ENCODE assay signal across 24 cellular contexts in the genomic region with DNA sequence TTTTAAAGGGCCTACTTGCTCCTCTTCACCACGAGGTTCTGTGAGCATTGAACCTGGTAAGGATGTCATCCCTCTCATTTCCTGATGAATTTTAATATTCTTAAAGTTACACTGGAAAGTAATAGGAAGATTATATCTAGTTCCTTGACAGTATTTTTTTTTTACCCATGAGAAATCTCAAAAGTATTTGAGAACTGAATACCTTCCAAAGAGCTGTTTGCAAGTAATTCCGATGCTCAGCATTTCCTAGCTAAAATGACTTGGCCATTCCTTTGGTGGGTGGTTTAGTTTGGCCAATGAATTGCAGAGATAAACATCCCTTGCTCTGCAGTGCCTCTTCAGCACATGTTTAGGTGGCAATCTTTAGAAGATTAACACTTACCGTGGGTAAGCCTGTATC.
A peak's percentile ranks its signal among the peaks of the same experiment; 100 is the strongest.
DNase-seq lines count a peak whose midpoint lies in the region; ATAC-seq and TF ChIP-seq lines count a peak whose summit lies in the region.
"Had no signal": no experiment of that assay in that cellular context is flagged by ENCODE, and none has a peak within 500 bp of the region (broad histone marks: within the 10 kb centered on the region; RNA-seq: fewer than 3 reads in every experiment).

No MANE protein-coding gene starts in this region.

- no peaks in the 10 kb centered on the region for H4K20me1 ChIP-seq in GM23248 (ENCODE audit: insufficient read depth)

- H3K27ac Mint-ChIP-seq in activated CD4-positive, alpha-beta T cell treated with anti-CD3 and anti-CD28 coated beads, Interleukin-2, amount 10 ng/mL, durations not matched to agents 7 days and 5 days: no peak overlapping the region
- no peak overlapping the region for H3K27ac Mint-ChIP-seq in stimulated activated naive B cell treated with anti-CD40 and anti-IgM and Interleukin-4, amounts not matched to agents 10 μg/mL and 1 μg/mL and 100 μg/mL, for 72 hours

- H3K4me1 Mint-ChIP-seq in activated CD4-positive, alpha-beta T cell treated with anti-CD3 and anti-CD28 coated beads, Interleukin-2, amount 10 ng/mL, durations not matched to agents 7 days and 5 days: no peaks in the 10 kb centered on the region
- H3K4me1 Mint-ChIP-seq in stimulated activated naive B cell treated with anti-CD40 and anti-IgM and Interleukin-4, amounts not matched to agents 10 μg/mL and 1 μg/mL and 100 μg/mL, for 72 hours: no peaks in the 10 kb centered on the region

- WGBS in GM23248 (ENCODE audit: low coverage in 1 of 2, low lambda C conversion rate in 2 of 2, missing lambda C conversion rate in 2 of 2), 2 experiments: 0% methylated on average over 3 of the region's 3 CpGs

- POLR2A ChIA-PET in BJ (lab: Charles Lee): interaction anchor here (0.7 kb wide), 2 partner anchors 14 to 524 kb away, joined by 3 to 4 read pairs; no protein-coding TSS in a partner anchor
- POLR2A ChIA-PET in activated CD4-positive, alpha-beta T cell treated with anti-CD3 and anti-CD28 coated beads, Interleukin-2, amount 10 ng/mL, durations not matched to agents 7 days and 5 days (lab: Charles Lee): no interaction called here

- no peak overlapping the region for H3K9ac ChIP-seq in GM23248
- H3K9ac ChIP-seq in rectal smooth muscle tissue (ENCODE audit: low read length): no peak overlapping the region

- peaks cover 10% of the 10 kb centered on the region; the same call in 1 of the 2 replicates for H3K4me1 ChIP-seq in GM23248 (ENCODE audit: insufficient read depth)
- no peaks in the 10 kb centered on the region for H3K4me1 ChIP-seq in rectal smooth muscle tissue (ENCODE audit: control insufficient read depth, insufficient read depth, low read length)
- H3K4me1 ChIP-seq: A549 had no signal

- H3K36me3 Mint-ChIP-seq in activated CD4-positive, alpha-beta T cell treated with anti-CD3 and anti-CD28 coated beads, Interleukin-2, amount 10 ng/mL, durations not matched to agents 7 days and 5 days (ENCODE audit: low read depth): no peaks in the 10 kb centered on the region
- H3K36me3 Mint-ChIP-seq in stimulated activated naive B cell treated with anti-CD40 and anti-IgM and Interleukin-4, amounts not matched to agents 10 μg/mL and 1 μg/mL and 100 μg/mL, for 72 hours: no peaks in the 10 kb centered on the region

- H3K9me2 ChIP-seq in GM23248 (ENCODE audit: insufficient read depth): no peaks in the 10 kb centered on the region

- in situ Hi-C loops in GM23248 (cut with MboI): no loop called here

- H3K27me3 ChIP-seq in BJ (ENCODE audit: control insufficient read depth, insufficient read depth, low read length) (no peaks in the 10 kb centered on the region), GM23248 (replicated peaks; ENCODE audit: insufficient read depth) (no peaks in the 10 kb centered on the region), rectal smooth muscle tissue (ENCODE audit: control insufficient read depth, insufficient read depth, low read length) (no peaks in the 10 kb centered on the region)

- no peak overlapping the region for H3K4me2 ChIP-seq in GM23248 (ENCODE audit: unreplicated experiment)
- H3K4me2 ChIP-seq: A549 had no signal

- no peaks in the 10 kb centered on the region for H3K9me3 Mint-ChIP-seq in activated CD4-positive, alpha-beta T cell treated with anti-CD3 and anti-CD28 coated beads, Interleukin-2, amount 10 ng/mL, durations not matched to agents 7 days and 5 days
- no peaks in the 10 kb centered on the region for H3K9me3 Mint-ChIP-seq in stimulated activated naive B cell treated with anti-CD40 and anti-IgM and Interleukin-4, amounts not matched to agents 10 μg/mL and 1 μg/mL and 100 μg/mL, for 72 hours

- DNase-seq in BJ (ENCODE audit: low read depth) (peak; percentile 30), GM23248 (peak; percentile 75), fibroblast of mammary gland (ENCODE audit: low read depth) (peak; percentile 4), NCI-H1694 (lab: John Stamatoyannopoulos, UW) (no peak)
- DNase-seq in activated CD4-positive, alpha-beta T cell treated with anti-CD3 and anti-CD28 coated beads, Interleukin-2, amount 10 ng/mL, durations not matched to agents 7 days and 5 days: no peak
- no peak for DNase-seq in effector CD4-positive, alpha-beta T cell
- no peak for DNase-seq in stimulated activated naive B cell treated with anti-CD40 and anti-IgM and Interleukin-4, amounts not matched to agents 10 μg/mL and 1 μg/mL and 100 μg/mL, for 72 hours
- DNase-seq: AML-193, DMS53, KBM-7, MM.1S, NCI-H1092, NCI-H1436, NCI-H1930, NCI-H2227 treated with DMSO at 0.1 percent for 48 hours, NCI-H510A, NCI-H748 treated with DMSO at 0.1 percent for 48 hours, SHP77 treated with DMSO at 0.1 percent for 48 hours, SW 1271 had no signal

- TF ChIP-seq CTCF in BJ (IDR thresholded peaks at IDR 0.05; ENCODE audit: insufficient read depth, low read depth, low read length) (no peak), fibroblast of mammary gland (conservative IDR thresholded peaks at IDR 0.05; ENCODE audit: control insufficient read depth, insufficient read depth, low read depth, low read length) (no peak)

- H3K27ac ChIP-seq in GM23248 (peak overlapping the region; percentile 27; the same call in 1 of the 2 replicates), rectal smooth muscle tissue (ENCODE audit: low read depth, low read length) (peak overlapping the region; percentile 37)
- H3K27ac ChIP-seq: A549, C4-2B, RWPE1, SK-N-MC had no signal

- no peaks in the 10 kb centered on the region for H3K27me3 Mint-ChIP-seq in activated CD4-positive, alpha-beta T cell treated with anti-CD3 and anti-CD28 coated beads, Interleukin-2, amount 10 ng/mL, durations not matched to agents 7 days and 5 days
- H3K27me3 Mint-ChIP-seq in stimulated activated naive B cell treated with anti-CD40 and anti-IgM and Interleukin-4, amounts not matched to agents 10 μg/mL and 1 μg/mL and 100 μg/mL, for 72 hours: no peaks in the 10 kb centered on the region

- CTCF ChIA-PET in BJ (lab: Yijun Ruan, JAX): interaction anchor here (0.6 kb wide), 1 partner anchor 71 kb away, joined by 3 read pairs; no protein-coding TSS in a partner anchor
- CTCF ChIA-PET in activated CD4-positive, alpha-beta T cell treated with anti-CD3 and anti-CD28 coated beads, Interleukin-2, amount 10 ng/mL, durations not matched to agents 7 days and 5 days (lab: Charles Lee): no interaction called here

- H3K9me3 ChIP-seq in GM23248 (ENCODE audit: low read depth): no peaks in the 10 kb centered on the region
- H3K9me3 ChIP-seq: A549 had no signal

- H3K4me3 ChIP-seq in BJ (ENCODE audit: low read depth, low read length) (no peak overlapping the region), GM23248 (no peak overlapping the region), fibroblast of mammary gland (ENCODE audit: control insufficient read depth, low read depth, low read length) (no peak overlapping the region), rectal smooth muscle tissue (ENCODE audit: low read length) (no peak overlapping the region)
- H3K4me3 ChIP-seq: A549, SK-N-MC had no signal

- H3K79me2 ChIP-seq in GM23248 (ENCODE audit: insufficient read depth): no peaks in the 10 kb centered on the region

- no peak for ATAC-seq in stimulated activated naive B cell treated with anti-CD40 and anti-IgM and Interleukin-4, amounts not matched to agents 10 μg/mL and 1 μg/mL and 100 μg/mL, for 72 hours (replicated peaks)
- ATAC-seq: A549 had no signal

- H3F3A ChIP-seq in GM23248 (ENCODE audit: insufficient read depth): no peaks in the 10 kb centered on the region; the same call in none of the 2 replicates

- H3K36me3 ChIP-seq in BJ (ENCODE audit: control insufficient read depth, insufficient read depth, low read length) (no peaks in the 10 kb centered on the region), GM23248 (ENCODE audit: low read depth) (no peaks in the 10 kb centered on the region), rectal smooth muscle tissue (ENCODE audit: control insufficient read depth, insufficient read depth, low read length) (no peaks in the 10 kb centered on the region)

- H3K4me3 Mint-ChIP-seq in activated CD4-positive, alpha-beta T cell treated with anti-CD3 and anti-CD28 coated beads, Interleukin-2, amount 10 ng/mL, durations not matched to agents 7 days and 5 days: no peak overlapping the region
- H3K4me3 Mint-ChIP-seq in stimulated activated naive B cell treated with anti-CD40 and anti-IgM and Interleukin-4, amounts not matched to agents 10 μg/mL and 1 μg/mL and 100 μg/mL, for 72 hours: no peak overlapping the region

- no peak overlapping the region for H2AFZ ChIP-seq in GM23248

Comparison
In these comparisons a context has a peak if more than half of its experiments do, and no peak if none do; other contexts are left out.
1. DNase-seq: peak in BJ (single experiment), GM23248 (single experiment) and fibroblast of mammary gland (single experiment); none in activated CD4-positive, alpha-beta T cell treated with anti-CD3 and anti-CD28 coated beads, Interleukin-2, amount 10 ng/mL, durations not matched to agents 7 days and 5 days (single experiment), effector CD4-positive, alpha-beta T cell (single experiment), NCI-H1694 (single experiment) and stimulated activated naive B cell treated with anti-CD40 and anti-IgM and Interleukin-4, amounts not matched to agents 10 μg/mL and 1 μg/mL and 100 μg/mL, for 72 hours (single experiment).